ENCODE assay signal across 10 cellular contexts in the genomic region with DNA sequence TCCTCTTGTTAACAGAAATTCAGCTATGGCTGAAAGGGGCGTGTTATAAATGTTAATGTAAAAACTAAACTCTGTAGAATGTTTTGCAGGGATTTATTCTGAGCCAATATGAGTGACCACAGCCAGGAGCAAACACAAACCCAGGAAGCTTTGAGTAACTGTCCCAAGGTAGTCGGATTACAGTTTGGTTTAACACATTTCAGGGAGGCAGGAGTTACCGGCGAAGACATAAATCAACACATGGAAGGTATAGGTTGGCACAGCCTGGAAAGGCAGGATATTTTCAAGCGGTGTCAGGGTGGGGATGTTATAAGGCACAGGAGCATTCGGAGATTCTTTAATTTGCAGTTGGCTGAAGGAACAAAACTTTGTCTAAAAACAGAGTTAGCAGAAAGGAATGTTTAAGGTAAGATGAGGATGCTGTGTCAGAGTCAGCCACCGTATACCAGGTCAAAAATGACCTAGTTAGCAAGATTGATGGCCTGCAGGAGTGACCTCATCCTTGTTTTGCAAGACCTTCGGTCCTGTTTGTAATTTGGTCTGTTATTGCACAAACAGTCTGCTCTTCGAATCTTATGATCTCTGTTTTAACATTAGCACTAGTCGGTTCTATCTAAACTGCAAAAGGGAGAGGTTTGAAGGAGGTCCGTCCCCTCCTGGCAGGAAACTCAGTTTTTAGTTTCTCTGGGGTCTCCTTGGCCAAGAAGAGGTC.
DNase-seq lines count a peak whose midpoint lies in the region; ATAC-seq and TF ChIP-seq lines count a peak whose summit lies in the region.
"Had no signal": no experiment of that assay in that cellular context is flagged by ENCODE, and none has a peak within 500 bp of the region (broad histone marks: within the 10 kb centered on the region; RNA-seq: fewer than 3 reads in every experiment).

No MANE protein-coding gene starts in this region.

- H3K27ac ChIP-seq in adrenal gland, result peak overlapping the region in 4 of 5 donors; percentile 40 to 77 (median 57)
- peak overlapping the region; percentile 74 for H3K27ac ChIP-seq in right cardiac atrium (ENCODE audit: low read length)
- H3K27ac ChIP-seq: foreskin keratinocyte had no signal

- peak overlapping the region; percentile 15 for H3K27ac Mint-ChIP-seq in stimulated activated naive B cell treated with anti-CD40 and anti-IgM and Interleukin-4, amounts not matched to agents 10 μg/mL and 1 μg/mL and 100 μg/mL, for 72 hours

- DNase-seq in H4 (ENCODE audit: low spot score), result peak; percentile 15
- DNase-seq in adrenal gland, result peak; percentile 38 to 81 (median 67)
- DNase-seq in right cardiac atrium, result no peak
- no peak for DNase-seq in stimulated activated naive B cell treated with anti-CD40 and anti-IgM and Interleukin-4, amounts not matched to agents 10 μg/mL and 1 μg/mL and 100 μg/mL, for 72 hours
- no peak for DNase-seq in stimulated activated CD4-positive, alpha-beta T cell treated with anti-CD3 and anti-CD28 coated beads, Interleukin-4, amount 100 ng/mL, for 4 hours
- no peak for DNase-seq in SW 1271 (lab: John Stamatoyannopoulos, UW)
- DNase-seq in erythroblast (lab: John Stamatoyannopoulos, UW), result no peak
- no peak for DNase-seq in activated CD4-positive, alpha-beta T cell treated with anti-CD3 and anti-CD28 coated beads, Interleukin-2, amount 50 U/mL, for 48 hours
- DNase-seq: DND-41 had no signal

- intact Hi-C loops in adrenal gland (cut with DNase I), result no loop called here
- intact Hi-C loops in right cardiac atrium (cut with DNase I), result no loop called here

- no peaks in the 10 kb centered on the region for H3K36me3 Mint-ChIP-seq in stimulated activated naive B cell treated with anti-CD40 and anti-IgM and Interleukin-4, amounts not matched to agents 10 μg/mL and 1 μg/mL and 100 μg/mL, for 72 hours

- H3K36me3 ChIP-seq in adrenal gland (replicated peaks in 1 of 2), result no peaks in the 10 kb centered on the region

- H3K4me3 Mint-ChIP-seq in stimulated activated naive B cell treated with anti-CD40 and anti-IgM and Interleukin-4, amounts not matched to agents 10 μg/mL and 1 μg/mL and 100 μg/mL, for 72 hours, result no peak overlapping the region

- H3K27me3 ChIP-seq in adrenal gland (no peaks in the 10 kb centered on the region), right cardiac atrium (ENCODE audit: control insufficient read depth, insufficient read depth) (no peaks in the 10 kb centered on the region)

- H3K9me3 Mint-ChIP-seq in stimulated activated naive B cell treated with anti-CD40 and anti-IgM and Interleukin-4, amounts not matched to agents 10 μg/mL and 1 μg/mL and 100 μg/mL, for 72 hours, result peaks cover 12 to 13% of the 10 kb centered on the region in 2 donors

- WGBS in adrenal gland, 4 donors, result 41 to 51% (median 44%) methylated on average over 11 of the region's 11 CpGs
- 60% methylated on average over 11 of the region's 11 CpGs for WGBS in right cardiac atrium

- TF ChIP-seq POLR2A in adrenal gland (IDR thresholded peaks at IDR 0.05) (no peak), erythroblast (IDR thresholded peaks at IDR 0.05; ENCODE audit: low read length) (no peak)

- no peaks in the 10 kb centered on the region for H3K9me3 ChIP-seq in adrenal gland (replicated peaks in 1 of 3)
- H3K9me3 ChIP-seq in right cardiac atrium (ENCODE audit: control insufficient read depth, low read length), result peaks cover 2% of the 10 kb centered on the region

- H3K4me1 ChIP-seq in adrenal gland (replicated peaks in 1 of 2) (peaks cover 8 to 9% of the 10 kb centered on the region in 2 donors), right cardiac atrium (ENCODE audit: control insufficient read depth, insufficient read depth, low read length) (no peaks in the 10 kb centered on the region)
- H3K4me1 ChIP-seq: foreskin keratinocyte had no signal

- H3K4me3 ChIP-seq in adrenal gland (no peak overlapping the region), right cardiac atrium (ENCODE audit: low read length) (no peak overlapping the region)

- no peaks in the 10 kb centered on the region for H3K4me1 Mint-ChIP-seq in stimulated activated naive B cell treated with anti-CD40 and anti-IgM and Interleukin-4, amounts not matched to agents 10 μg/mL and 1 μg/mL and 100 μg/mL, for 72 hours

- H3K27me3 Mint-ChIP-seq in stimulated activated naive B cell treated with anti-CD40 and anti-IgM and Interleukin-4, amounts not matched to agents 10 μg/mL and 1 μg/mL and 100 μg/mL, for 72 hours, result peaks cover 34 to 38% of the 10 kb centered on the region in 2 donors

- no peak for TF ChIP-seq CTCF in adrenal gland (IDR thresholded peaks at IDR 0.05)

- peak; percentile 68 to 75 for ATAC-seq in right cardiac atrium
- no peak for ATAC-seq in stimulated activated naive B cell treated with anti-CD40 and anti-IgM and Interleukin-4, amounts not matched to agents 10 μg/mL and 1 μg/mL and 100 μg/mL, for 72 hours (replicated peaks)
- ATAC-seq: foreskin keratinocyte had no signal

Comparison
In these comparisons a context has a peak if more than half of its experiments do, and no peak if none do; other contexts are left out.
1. DNase-seq: peak in H4 (single experiment) and adrenal gland (7 of 7); none in right cardiac atrium (0 of 3), stimulated activated naive B cell treated with anti-CD40 and anti-IgM and Interleukin-4, amounts not matched to agents 10 μg/mL and 1 μg/mL and 100 μg/mL, for 72 hours (single experiment), stimulated activated CD4-positive, alpha-beta T cell treated with anti-CD3 and anti-CD28 coated beads, Interleukin-4, amount 100 ng/mL, for 4 hours (0 of 2), SW 1271 (0 of 2), erythroblast (0 of 2) and activated CD4-positive, alpha-beta T cell treated with anti-CD3 and anti-CD28 coated beads, Interleukin-2, amount 50 U/mL, for 48 hours (0 of 2).
2. ATAC-seq: peak in right cardiac atrium (2 of 2); none in stimulated activated naive B cell treated with anti-CD40 and anti-IgM and Interleukin-4, amounts not matched to agents 10 μg/mL and 1 μg/mL and 100 μg/mL, for 72 hours (0 of 2).